Comparison of ENCODE assay signal across 14 cellular contexts in genomic region chr10:33015798-33016547, GRCh38. TPM values are rescaled to one million over a fixed set of nuclear protein-coding genes. Genes with fewer than 3 reads are reported as not detected.
DNase-seq lines count a peak whose midpoint lies in the region; ATAC-seq and TF ChIP-seq lines count a peak whose summit lies in the region.
"Had no signal": no experiment of that assay in that cellular context is flagged by ENCODE, and none has a peak within 500 bp of the region (broad histone marks: within the 10 kb centered on the region; RNA-seq: fewer than 3 reads in every experiment).

No MANE protein-coding gene starts in this region.

- ATAC-seq in HG03432 (IDR thresholded peaks at IDR 0.05; ENCODE audit: unreplicated experiment): peak; percentile 48
- ATAC-seq in GM21717 (IDR thresholded peaks at IDR 0.05; ENCODE audit: unreplicated experiment): no peak
- ATAC-seq in GM21423 (IDR thresholded peaks at IDR 0.05; ENCODE audit: unreplicated experiment): no peak
- ATAC-seq: activated T-cell treated with anti-CD3 and anti-CD28 coated beads, Interleukin-2, amount 50 U/mL, for 72 hours; WTC11 had no signal

- no peaks in the 10 kb centered on the region for H3K27me3 Mint-ChIP-seq in endodermal cell (ENCODE audit: insufficient read depth)
- H3K27me3 Mint-ChIP-seq in neural crest cell (ENCODE audit: low read depth): no peaks in the 10 kb centered on the region

- H3K9me3 ChIP-seq in endodermal cell (ENCODE audit: control insufficient read depth, low read length): peaks cover 4% of the 10 kb centered on the region
- H3K9me3 ChIP-seq: spleen had no signal

- no peaks in the 10 kb centered on the region for H3K27me3 ChIP-seq in endodermal cell (ENCODE audit: control insufficient read depth, insufficient read depth, low read length, poor library complexity, severe bottlenecking)
- H3K27me3 ChIP-seq: spleen had no signal

- 80 to 81% methylated on average over 1 to 3 of the region's 3 CpGs for WGBS in endodermal cell (ENCODE audit: insufficient coverage in 1 of 2, insufficient read length in 1 of 2), 2 experiments

- no peak for TF ChIP-seq CTCF in endodermal cell (conservative IDR thresholded peaks at IDR 0.05)
- TF ChIP-seq CTCF in neural crest cell (conservative IDR thresholded peaks at IDR 0.05): no peak

- H3K9me3 Mint-ChIP-seq in endodermal cell: peaks cover 7% of the 10 kb centered on the region
- peaks cover 3% of the 10 kb centered on the region for H3K9me3 Mint-ChIP-seq in neural crest cell
- H3K9me3 Mint-ChIP-seq: mesothelial cell of epicardium had no signal

- H3K36me3 ChIP-seq in endodermal cell (ENCODE audit: control insufficient read depth, insufficient read depth, low read length): no peaks in the 10 kb centered on the region
- H3K36me3 ChIP-seq: spleen had no signal

- H3K4me1 ChIP-seq in endodermal cell (ENCODE audit: control insufficient read depth, insufficient read depth, low read length): no peaks in the 10 kb centered on the region

- H3K4me3 ChIP-seq in endodermal cell (ENCODE audit: low read length): no peak overlapping the region
- H3K4me3 ChIP-seq: spleen had no signal

- peak overlapping the region; percentile 66 for H3K27ac ChIP-seq in endodermal cell (ENCODE audit: low read depth, low read length)
- H3K27ac ChIP-seq: C4-2B, RWPE1, spleen had no signal

- H3K4me3 Mint-ChIP-seq in endodermal cell (no peak overlapping the region), neural crest cell (no peak overlapping the region)
- H3K4me3 Mint-ChIP-seq: activated T-cell treated with anti-CD3 and anti-CD28 coated beads, Interleukin-2, amount 50 U/mL, for 72 hours; mesothelial cell of epicardium; WTC11 had no signal

- H3K4me1 Mint-ChIP-seq in endodermal cell: no peaks in the 10 kb centered on the region
- H3K4me1 Mint-ChIP-seq in neural crest cell: peaks cover 24% of the 10 kb centered on the region

- H3K36me3 Mint-ChIP-seq in endodermal cell (ENCODE audit: low read depth) (no peaks in the 10 kb centered on the region), neural crest cell (ENCODE audit: low read depth) (no peaks in the 10 kb centered on the region)
- H3K36me3 Mint-ChIP-seq: mesothelial cell of epicardium, WTC11 had no signal

- DNase-seq in COLO829 (ENCODE audit: low spot score) (peak; percentile 48), endodermal cell (no peak), neural crest cell (ENCODE audit: low read depth, low spot score) (no peak), HPDE6-E6E7 (ENCODE audit: extremely low spot score) (no peak), dermis blood vessel endothelial cell (no peak)
- DNase-seq: activated T-cell treated with anti-CD3 and anti-CD28 coated beads, Interleukin-2, amount 50 U/mL, for 72 hours; spleen had no signal

- H3K27ac Mint-ChIP-seq in endodermal cell (no peak overlapping the region), neural crest cell (ENCODE audit: unreplicated experiment) (peak overlapping the region; percentile 84)
- H3K27ac Mint-ChIP-seq: activated T-cell treated with anti-CD3 and anti-CD28 coated beads, Interleukin-2, amount 50 U/mL, for 72 hours; WTC11 had no signal

- H3K9ac ChIP-seq in endodermal cell (ENCODE audit: extremely low read depth, low read length, poor library complexity, severe bottlenecking): no peak overlapping the region

RNA-seq across cellular contexts. Expression of gene ITGB1, which starts 57.9 kb away (rescaled TPM):
- total RNA-seq in endodermal cell: 100 to 1,000 TPM; 239 to 285 TPM
- 324 TPM for polyA plus RNA-seq in endodermal cell (2013, experiment 1 of 2)
- polyA plus RNA-seq in endodermal cell (2013, experiment 2 of 2): 351 TPM
- 220 and 236 TPM in 2 replicates for total RNA-seq in neural crest cell
- total RNA-seq in dermis blood vessel endothelial cell: 1,657 and 1,756 TPM in 2 replicates
